In genomic region chr4:81954266-81954665, GRCh38 we compare ENCODE assay signal across 1 cellular context.
TF ChIP-seq lines count a peak whose summit lies in the region.

No MANE protein-coding gene starts in this region.

TF ChIP-seq in HepG2, 621 proteins besides CTCF, POLR2A, EP300 and RAD21 (continued from another document):
- TF ChIP-seq FOSL1 (CRISPR knock-in tag; IDR thresholded peaks at IDR 0.05; ENCODE audit: borderline replicate concordance) (peak; percentile 24; the same call in 1 of the 2 replicates), ZNF615 (CRISPR knock-in tag; IDR thresholded peaks at IDR 0.05; ENCODE audit: borderline replicate concordance) (no peak), BCL6 (CRISPR knock-in tag; IDR thresholded peaks at IDR 0.05) (no peak), HIVEP1 (CRISPR knock-in tag; IDR thresholded peaks at IDR 0.05) (no peak), CCAR2 (optimal IDR thresholded peaks at IDR 0.05; ENCODE audit: low read depth, low read length) (no peak), PCBP2 (optimal IDR thresholded peaks at IDR 0.05; ENCODE audit: low read depth, low read length, poor library complexity, severe bottlenecking) (no peak), ZNF234 (CRISPR knock-in tag; conservative IDR thresholded peaks at IDR 0.05) (no peak), ETV5 (CRISPR knock-in tag; IDR thresholded peaks at IDR 0.05; ENCODE audit: borderline replicate concordance) (no peak), CEBPZ (IDR thresholded peaks at IDR 0.05; ENCODE audit: low read length) (no peak), THAP11 (CRISPR knock-in tag; IDR thresholded peaks at IDR 0.05) (no peak), JUNB (CRISPR knock-in tag; IDR thresholded peaks at IDR 0.05; ENCODE audit: borderline replicate concordance) (peak; percentile 30; the same call in 1 of the 2 replicates), HNF4A (CRISPR knock-in tag; IDR thresholded peaks at IDR 0.05) (peak; percentile 30; the same call in 1 of the 2 replicates), NR3C1 (CRISPR knock-in tag; IDR thresholded peaks at IDR 0.05) (no peak), GPN1 (CRISPR knock-in tag; IDR thresholded peaks at IDR 0.05; ENCODE audit: borderline replicate concordance) (no peak), YY1 (IDR thresholded peaks at IDR 0.05; ENCODE audit: insufficient read depth, insufficient replicate concordance, low read depth, low read length) (no peak), SOX5 (CRISPR knock-in tag; IDR thresholded peaks at IDR 0.05; ENCODE audit: borderline replicate concordance) (peak; percentile 21; the same call in 1 of the 2 replicates), KLF6 (CRISPR knock-in tag; IDR thresholded peaks at IDR 0.05) (no peak), ZNF446 (CRISPR knock-in tag; IDR thresholded peaks at IDR 0.05) (no peak), HNF4G (IDR thresholded peaks at IDR 0.05; ENCODE audit: borderline replicate concordance, low read depth, low read length) (peak; percentile 44; the same call in 1 of the 2 replicates), HNF4G (CRISPR knock-in tag; IDR thresholded peaks at IDR 0.05; ENCODE audit: borderline replicate concordance, low read depth) (no peak), PITX1 (CRISPR knock-in tag; IDR thresholded peaks at IDR 0.05) (no peak), SOX6 (IDR thresholded peaks at IDR 0.05) (no peak), SOX6 (CRISPR knock-in tag; IDR thresholded peaks at IDR 0.05) (peak; percentile 31; the same call in 1 of the 2 replicates), ZNF782 (CRISPR knock-in tag; IDR thresholded peaks at IDR 0.05; ENCODE audit: borderline replicate concordance) (no peak), ARNT2 (CRISPR knock-in tag; IDR thresholded peaks at IDR 0.05; ENCODE audit: low read depth) (no peak)
- TF ChIP-seq, protein P1, sequence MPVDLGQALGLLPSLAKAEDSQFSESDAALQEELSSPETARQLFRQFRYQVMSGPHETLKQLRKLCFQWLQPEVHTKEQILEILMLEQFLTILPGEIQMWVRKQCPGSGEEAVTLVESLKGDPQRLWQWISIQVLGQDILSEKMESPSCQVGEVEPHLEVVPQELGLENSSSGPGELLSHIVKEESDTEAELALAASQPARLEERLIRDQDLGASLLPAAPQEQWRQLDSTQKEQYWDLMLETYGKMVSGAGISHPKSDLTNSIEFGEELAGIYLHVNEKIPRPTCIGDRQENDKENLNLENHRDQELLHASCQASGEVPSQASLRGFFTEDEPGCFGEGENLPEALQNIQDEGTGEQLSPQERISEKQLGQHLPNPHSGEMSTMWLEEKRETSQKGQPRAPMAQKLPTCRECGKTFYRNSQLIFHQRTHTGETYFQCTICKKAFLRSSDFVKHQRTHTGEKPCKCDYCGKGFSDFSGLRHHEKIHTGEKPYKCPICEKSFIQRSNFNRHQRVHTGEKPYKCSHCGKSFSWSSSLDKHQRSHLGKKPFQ (CRISPR knock-in tag; IDR thresholded peaks at IDR 0.05; ENCODE audit: insufficient replicate concordance), result no peak
- TF ChIP-seq, protein P2, sequence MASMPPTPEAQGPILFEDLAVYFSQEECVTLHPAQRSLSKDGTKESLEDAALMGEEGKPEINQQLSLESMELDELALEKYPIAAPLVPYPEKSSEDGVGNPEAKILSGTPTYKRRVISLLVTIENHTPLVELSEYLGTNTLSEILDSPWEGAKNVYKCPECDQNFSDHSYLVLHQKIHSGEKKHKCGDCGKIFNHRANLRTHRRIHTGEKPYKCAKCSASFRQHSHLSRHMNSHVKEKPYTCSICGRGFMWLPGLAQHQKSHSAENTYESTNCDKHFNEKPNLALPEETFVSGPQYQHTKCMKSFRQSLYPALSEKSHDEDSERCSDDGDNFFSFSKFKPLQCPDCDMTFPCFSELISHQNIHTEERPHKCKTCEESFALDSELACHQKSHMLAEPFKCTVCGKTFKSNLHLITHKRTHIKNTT (CRISPR knock-in tag; IDR thresholded peaks at IDR 0.05), result no peak
- TF ChIP-seq, protein P3, sequence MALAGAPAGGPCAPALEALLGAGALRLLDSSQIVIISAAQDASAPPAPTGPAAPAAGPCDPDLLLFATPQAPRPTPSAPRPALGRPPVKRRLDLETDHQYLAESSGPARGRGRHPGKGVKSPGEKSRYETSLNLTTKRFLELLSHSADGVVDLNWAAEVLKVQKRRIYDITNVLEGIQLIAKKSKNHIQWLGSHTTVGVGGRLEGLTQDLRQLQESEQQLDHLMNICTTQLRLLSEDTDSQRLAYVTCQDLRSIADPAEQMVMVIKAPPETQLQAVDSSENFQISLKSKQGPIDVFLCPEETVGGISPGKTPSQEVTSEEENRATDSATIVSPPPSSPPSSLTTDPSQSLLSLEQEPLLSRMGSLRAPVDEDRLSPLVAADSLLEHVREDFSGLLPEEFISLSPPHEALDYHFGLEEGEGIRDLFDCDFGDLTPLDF (CRISPR knock-in tag; IDR thresholded peaks at IDR 0.05), result no peak
